Comparison of ENCODE assay signal across 24 cellular contexts in the genomic region with DNA sequence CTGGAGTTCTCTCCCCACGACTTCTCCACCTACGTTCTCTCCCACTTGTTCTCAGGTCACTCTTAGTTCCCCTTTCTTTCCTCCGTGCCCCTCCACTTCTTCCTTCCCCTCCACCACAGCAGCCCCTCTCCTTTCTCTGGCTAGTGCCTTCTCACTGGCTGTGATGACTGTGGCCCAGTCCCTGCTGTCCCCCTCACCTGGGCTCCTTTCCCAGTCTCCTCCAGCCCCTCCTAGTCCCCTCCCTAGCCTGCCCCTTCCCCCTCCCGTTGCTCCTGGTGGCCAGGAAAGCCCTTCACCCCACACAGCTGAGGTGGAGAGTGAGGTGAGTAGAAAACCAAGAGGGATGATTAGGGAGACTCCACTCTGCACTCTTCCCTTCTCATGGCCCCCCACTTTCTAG. TPM values are rescaled to one million over a fixed set of nuclear protein-coding genes. Genes with fewer than 3 reads are reported as not detected.
A peak's percentile ranks its signal among the peaks of the same experiment; 100 is the strongest.
DNase-seq lines count a peak whose midpoint lies in the region; ATAC-seq and TF ChIP-seq lines count a peak whose summit lies in the region.
"Had no signal": no experiment of that assay in that cellular context is flagged by ENCODE, and none has a peak within 500 bp of the region (broad histone marks: within the 10 kb centered on the region; RNA-seq: fewer than 3 reads in every experiment).

No MANE protein-coding gene starts in this region.

- H3K4me3 ChIP-seq in colonic mucosa, result no peak overlapping the region
- H3K4me3 ChIP-seq: A549, GM12878, MG63 had no signal

- H3K9ac ChIP-seq in colonic mucosa (ENCODE audit: low read depth in 2 of 2, low read length in 2 of 2), result peak overlapping the region; percentile 3 to 59

- H3K4me3 Mint-ChIP-seq in nephron progenitor cell, result no peak overlapping the region
- H3K4me3 Mint-ChIP-seq in activated naive CD4-positive, alpha-beta T cell treated with anti-CD3 and anti-CD28 coated beads for 36 hours, result no peak overlapping the region

- CTCF ChIA-PET in activated naive CD4-positive, alpha-beta T cell treated with anti-CD3 and anti-CD28 coated beads for 36 hours (lab: Charles Lee), result no interaction called here

- H3K9me3 ChIP-seq in colonic mucosa, result no peaks in the 10 kb centered on the region
- H3K9me3 ChIP-seq: A549, MG63 had no signal

- H3K4me1 Mint-ChIP-seq in nephron progenitor cell, result peaks cover 30% of the 10 kb centered on the region
- H3K4me1 Mint-ChIP-seq in activated naive CD4-positive, alpha-beta T cell treated with anti-CD3 and anti-CD28 coated beads for 36 hours (ENCODE audit: low read depth), result peaks cover 21% of the 10 kb centered on the region

- peaks cover 5% of the 10 kb centered on the region for H3K9me3 Mint-ChIP-seq in nephron progenitor cell
- peaks cover 2% of the 10 kb centered on the region for H3K9me3 Mint-ChIP-seq in activated naive CD4-positive, alpha-beta T cell treated with anti-CD3 and anti-CD28 coated beads for 36 hours
- H3K9me3 Mint-ChIP-seq: CD4-positive, alpha-beta memory T cell had no signal

- H3K36me3 Mint-ChIP-seq in nephron progenitor cell (ENCODE audit: low read depth), result peaks cover 36% of the 10 kb centered on the region
- H3K36me3 Mint-ChIP-seq in activated naive CD4-positive, alpha-beta T cell treated with anti-CD3 and anti-CD28 coated beads for 36 hours (ENCODE audit: low read depth), result peaks cover 3% of the 10 kb centered on the region

- H3K4me1 ChIP-seq in colonic mucosa, result peaks cover 8% of the 10 kb centered on the region

- H3K27me3 ChIP-seq in colonic mucosa, result no peaks in the 10 kb centered on the region
- H3K27me3 ChIP-seq: MG63 had no signal

- H3K36me3 ChIP-seq in colonic mucosa, result no peaks in the 10 kb centered on the region

- intact Hi-C loops in colonic mucosa (cut with DNase I), result no loop called here
- intact Hi-C loops in activated naive CD4-positive, alpha-beta T cell treated with anti-CD3 and anti-CD28 coated beads for 36 hours (cut with micrococcal nuclease), result no loop called here

- no peak for ATAC-seq in GM18861 (IDR thresholded peaks at IDR 0.05; ENCODE audit: unreplicated experiment)
- ATAC-seq: A549, GM12878 had no signal

- H3K27me3 Mint-ChIP-seq in nephron progenitor cell (ENCODE audit: low read depth, poor library complexity), result peaks cover 21% of the 10 kb centered on the region
- H3K27me3 Mint-ChIP-seq in activated naive CD4-positive, alpha-beta T cell treated with anti-CD3 and anti-CD28 coated beads for 36 hours (ENCODE audit: low read depth), result peaks cover 2% of the 10 kb centered on the region

- H3K27ac ChIP-seq in colonic mucosa, result no peak overlapping the region
- H3K27ac ChIP-seq: A549 had no signal

- TF ChIP-seq CTCF in colonic mucosa (IDR thresholded peaks at IDR 0.05) (no peak), nephron progenitor cell (IDR thresholded peaks at IDR 0.05) (no peak)

- DNase-seq in GDM1 (lab: John Stamatoyannopoulos, UW), result peak; percentile 18
- peak; percentile 15 to 33 for DNase-seq in Kasumi-1 (lab: John Stamatoyannopoulos, UW)
- no peak for DNase-seq in colonic mucosa
- no peak for DNase-seq in nephron progenitor cell
- DNase-seq in Ammon's horn (ENCODE audit: low spot score), result no peak
- DNase-seq in NCI-H187 (lab: John Stamatoyannopoulos, UW), result no peak
- DNase-seq in activated naive CD4-positive, alpha-beta T cell treated with anti-CD3 and anti-CD28 coated beads for 36 hours, result no peak
- DNase-seq: AML-193; C1 segment of cervical spinal cord; CD4-positive, alpha-beta memory T cell; COR-L47; DMS53; HCEC 1CT; MG63; NCI-H1105 treated with DMSO at 0.1 percent for 48 hours; NCI-H146; NCI-H2029 treated with DMSO at 0.1 percent for 48 hours; NCI-H526 treated with DMSO at 0.1 percent for 48 hours; RPMI8226; SHP77 had no signal

- peak overlapping the region; percentile 42 for H3K27ac Mint-ChIP-seq in nephron progenitor cell
- H3K27ac Mint-ChIP-seq in activated naive CD4-positive, alpha-beta T cell treated with anti-CD3 and anti-CD28 coated beads for 36 hours, result no peak overlapping the region

RNA-seq across cellular contexts. Expression of gene COA3, which starts 3.4 kb away (rescaled TPM):
- 100 to 1,000 TPM; 167 to 219 TPM for total RNA-seq in colonic mucosa
- total RNA-seq in activated naive CD4-positive, alpha-beta T cell treated with anti-CD3 and anti-CD28 coated beads for 36 hours, result 10 to 100 TPM; 23.7 to 24.4 TPM

RNA-seq across cellular contexts. Expression of gene CNTD1, which starts 3.6 kb away (rescaled TPM):
- total RNA-seq in colonic mucosa, result under 1 TPM in 1 of 2 donors, not detected in 1; 0.61 TPM
- not detected for total RNA-seq in activated naive CD4-positive, alpha-beta T cell treated with anti-CD3 and anti-CD28 coated beads for 36 hours
- total RNA-seq: CD4-positive, alpha-beta memory T cell; H1 had no signal

RNA-seq across cellular contexts. Expression of gene WNK4, which starts 14.7 kb away (rescaled TPM):
- 10 to 100 TPM; 32.6 to 54.6 TPM for total RNA-seq in colonic mucosa
- total RNA-seq in activated naive CD4-positive, alpha-beta T cell treated with anti-CD3 and anti-CD28 coated beads for 36 hours, result under 1 TPM; 0.17 to 0.41 TPM

RNA-seq across cellular contexts. Expression of gene VPS25, which starts 21.8 kb away (rescaled TPM):
- 100 to 1,000 TPM in 1 of 2 donors, 10 to 100 TPM in 1; 86.9 to 105 TPM for total RNA-seq in colonic mucosa
- 10 to 100 TPM; 57.5 to 58.2 TPM for total RNA-seq in activated naive CD4-positive, alpha-beta T cell treated with anti-CD3 and anti-CD28 coated beads for 36 hours

RNA-seq across cellular contexts. Expression of gene BECN1, which starts 29.0 kb away (rescaled TPM):
- 100 to 1,000 TPM; 118 to 145 TPM for total RNA-seq in colonic mucosa
- total RNA-seq in activated naive CD4-positive, alpha-beta T cell treated with anti-CD3 and anti-CD28 coated beads for 36 hours, result 10 to 100 TPM; 64.1 to 71.3 TPM

Comparison
In these comparisons a context has a peak if more than half of its experiments do, and no peak if none do; other contexts are left out.
1. DNase-seq: peak in GDM1 (single experiment) and Kasumi-1 (2 of 2); none in colonic mucosa (single experiment), nephron progenitor cell (single experiment), Ammon's horn (single experiment), NCI-H187 (0 of 2) and activated naive CD4-positive, alpha-beta T cell treated with anti-CD3 and anti-CD28 coated beads for 36 hours (single experiment).
2. RNA of gene COA3, which starts 3.4 kb away (total RNA-seq): 167 to 219 TPM in colonic mucosa; 23.7 to 24.4 TPM in activated naive CD4-positive, alpha-beta T cell treated with anti-CD3 and anti-CD28 coated beads for 36 hours; every median in the first group is over 4 times any median in the second.
3. RNA of gene WNK4, which starts 14.7 kb away (total RNA-seq): 32.6 to 54.6 TPM in colonic mucosa; 0.17 to 0.41 TPM in activated naive CD4-positive, alpha-beta T cell treated with anti-CD3 and anti-CD28 coated beads for 36 hours; every median in the first group is over 10 times any median in the second.